23 cellular contexts compared by ENCODE assay signal in the genomic region with DNA sequence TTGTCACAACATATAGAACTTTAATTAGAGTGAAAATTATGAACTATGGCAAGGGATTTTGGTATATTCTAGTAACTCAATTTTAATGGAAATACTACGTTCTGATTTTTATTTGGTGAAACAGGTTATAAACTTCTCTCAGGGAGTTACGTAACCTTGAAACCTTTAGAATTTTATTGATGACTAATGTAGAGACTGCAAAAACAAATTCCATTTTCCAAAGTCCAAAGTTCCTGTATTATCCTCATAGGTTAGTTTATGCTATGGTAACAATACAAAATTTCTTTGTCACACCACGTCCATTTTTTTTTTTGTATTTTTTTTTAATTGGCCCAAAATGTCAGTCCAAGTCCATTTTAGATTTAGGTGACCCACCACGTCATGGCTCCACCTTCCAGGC.
DNase-seq lines count a peak whose midpoint lies in the region; ATAC-seq and TF ChIP-seq lines count a peak whose summit lies in the region.
"Had no signal": no experiment of that assay in that cellular context is flagged by ENCODE, and none has a peak within 500 bp of the region (broad histone marks: within the 10 kb centered on the region; RNA-seq: fewer than 3 reads in every experiment).

No MANE protein-coding gene starts in this region.

- no peak overlapping the region for H4K91ac ChIP-seq in IMR-90 (ENCODE audit: insufficient read depth, low read depth, low read length)
- H4K91ac ChIP-seq in trophoblast cell (ENCODE audit: low read depth, low read length): no peak overlapping the region

- H3K36me3 ChIP-seq in IMR-90 (ENCODE audit: control insufficient read depth, insufficient read depth, low read length) (no peaks in the 10 kb centered on the region), trophoblast cell (ENCODE audit: control insufficient read depth in 1 of 2, insufficient read depth in 2 of 2, low read length in 2 of 2) (no peaks in the 10 kb centered on the region)
- H3K36me3 ChIP-seq: BE2C; BLaER1 treated with 17β-estradiol and CSF1 and Interleukin-3, amounts not matched to agents 10 nM and 100 nM had no signal

- H3K27me3 ChIP-seq in IMR-90 (ENCODE audit: control insufficient read depth, insufficient read depth, low read length): no peaks in the 10 kb centered on the region
- H3K27me3 ChIP-seq in trophoblast cell (ENCODE audit: insufficient read depth, low read length): no peaks in the 10 kb centered on the region
- H3K27me3 ChIP-seq: BLaER1 treated with 17β-estradiol and CSF1 and Interleukin-3, amounts not matched to agents 10 nM and 100 nM had no signal

- H3K4me3 ChIP-seq in IMR-90 (ENCODE audit: insufficient read depth, low read depth, low read length) (no peak overlapping the region), trophoblast cell (ENCODE audit: low read depth, low read length) (no peak overlapping the region)
- H3K4me3 ChIP-seq: A549; BLaER1 treated with 17β-estradiol and CSF1 and Interleukin-3, amounts not matched to agents 10 nM and 100 nM; GM23338 had no signal

- H3K4me1 Mint-ChIP-seq in Calu3 (ENCODE audit: low read depth, unreplicated experiment) (peaks cover 11% of the 10 kb centered on the region), chondrocyte (ENCODE audit: low read depth) (no peaks in the 10 kb centered on the region)
- H3K4me1 Mint-ChIP-seq: CD8-positive, alpha-beta memory T cell had no signal

- H2BK20ac ChIP-seq in IMR-90 (ENCODE audit: low read depth, low read length): no peak overlapping the region

- H3K27ac Mint-ChIP-seq in Calu3 (ENCODE audit: unreplicated experiment): peak overlapping the region; percentile 83
- peak overlapping the region; percentile 43 for H3K27ac Mint-ChIP-seq in chondrocyte (ENCODE audit: unreplicated experiment)
- H3K27ac Mint-ChIP-seq: CD4-positive, alpha-beta T cell; CD8-positive, alpha-beta memory T cell; GM23338; H9 had no signal

- H2BK15ac ChIP-seq in IMR-90 (ENCODE audit: low read depth, low read length): no peak overlapping the region

- no peak overlapping the region for H2BK120ac ChIP-seq in IMR-90 (ENCODE audit: low read depth, low read length)
- H2BK120ac ChIP-seq in trophoblast cell (ENCODE audit: insufficient read depth, low read length, poor library complexity): no peak overlapping the region

- no peak overlapping the region for H2BK12ac ChIP-seq in trophoblast cell (ENCODE audit: low read length)

- H3K4me2 ChIP-seq in IMR-90 (ENCODE audit: low read depth, low read length): no peak overlapping the region
- no peak overlapping the region for H3K4me2 ChIP-seq in trophoblast cell (ENCODE audit: low read length)
- H3K4me2 ChIP-seq: A549; BLaER1 treated with 17β-estradiol and CSF1 and Interleukin-3, amounts not matched to agents 10 nM and 100 nM; GM23338 had no signal

- dilution Hi-C loops in IMR-90 (cut with HindIII; ENCODE audit: low sequenced_read_pairs, unreplicated experiment): no loop called here

- H2AK9ac ChIP-seq in IMR-90 (replicated peaks; ENCODE audit: low read depth, low read length, poor library complexity): no peak overlapping the region

- H3K27me3 Mint-ChIP-seq in Calu3 (ENCODE audit: unreplicated experiment) (no peaks in the 10 kb centered on the region), chondrocyte (ENCODE audit: low read depth) (no peaks in the 10 kb centered on the region)
- H3K27me3 Mint-ChIP-seq: CD4-positive, alpha-beta T cell; CD8-positive, alpha-beta memory T cell had no signal

- no peaks in the 10 kb centered on the region for H3K9me1 ChIP-seq in IMR-90 (ENCODE audit: insufficient read depth, low read length)

- H3K4me3 Mint-ChIP-seq in Calu3 (ENCODE audit: low read depth, unreplicated experiment) (no peak overlapping the region), chondrocyte (ENCODE audit: unreplicated experiment) (no peak overlapping the region)
- H3K4me3 Mint-ChIP-seq: CD14-positive monocyte; CD4-positive, alpha-beta T cell; CD8-positive, alpha-beta memory T cell; GM23338; H9 had no signal

- H4K12ac ChIP-seq in trophoblast cell (ENCODE audit: low read depth, low read length): peak overlapping the region; percentile 38

- in situ Hi-C loops in IMR-90 (cut with MboI; ENCODE audit: low sequenced_read_pairs): no loop called here
- in situ Hi-C loops in KBM-7 (cut with MboI; ENCODE audit: low pct_unique_long_range_greater_than_20kb, low sequenced_read_pairs): no loop called here

- DNase-seq in Calu3 (no peak), IMR-90 (no peak), chondrocyte (ENCODE audit: low spot score) (no peak), trophoblast cell (peak in 1 of 2 donors; percentile 46), hippocampal formation (lab: John Stamatoyannopoulos, UW) (no peak), NCI-H1417 (lab: John Stamatoyannopoulos, UW) (no peak), KBM-7 (no peak)
- DNase-seq: 8988T; ACHN; AML-193; BE2C; CD4-positive, alpha-beta T cell; CD8-positive, alpha-beta memory T cell; DMS53; DMS79 treated with DMSO at 0.1 percent for 48 hours; GF-D8; H9 had no signal

- peaks cover 2% of the 10 kb centered on the region; the same call in 1 of the 2 replicates for H3K4me1 ChIP-seq in IMR-90 (ENCODE audit: control insufficient read depth, insufficient read depth, low read length)
- peaks cover 2 to 5% of the 10 kb centered on the region in 2 experiments for H3K4me1 ChIP-seq in trophoblast cell (ENCODE audit: control insufficient read depth in 1 of 2, insufficient read depth in 2 of 2, low read length in 2 of 2)
- H3K4me1 ChIP-seq: BE2C; BLaER1 treated with 17β-estradiol and CSF1 and Interleukin-3, amounts not matched to agents 10 nM and 100 nM had no signal

- H2BK5ac ChIP-seq in IMR-90 (ENCODE audit: low read depth, low read length, poor library complexity, severe bottlenecking) (no peak overlapping the region), trophoblast cell (ENCODE audit: low read depth, low read length, poor library complexity) (no peak overlapping the region)

- H2AFZ ChIP-seq in IMR-90 (replicated peaks; ENCODE audit: low read length, poor library complexity) (no peak overlapping the region), trophoblast cell (ENCODE audit: insufficient read depth, low read length, poor library complexity) (no peak overlapping the region)
- H2AFZ ChIP-seq: GM23338 had no signal

- no peak overlapping the region for H4K8ac ChIP-seq in IMR-90 (ENCODE audit: low read depth in 2 of 2, low read length in 2 of 2)
- no peak overlapping the region for H4K8ac ChIP-seq in trophoblast cell (ENCODE audit: low read depth, low read length)

- no TSS peak for BruUV-seq in Calu3 (replicated peaks; lab: Mats Ljungman, UMichigan)
- BruUV-seq in IMR-90 (replicated peaks; lab: Mats Ljungman, UMichigan): no TSS peak

- H3K9ac ChIP-seq in IMR-90 (ENCODE audit: low read depth, low read length) (no peak overlapping the region), trophoblast cell (ENCODE audit: low read length) (no peak overlapping the region)
- H3K9ac ChIP-seq: BLaER1 treated with 17β-estradiol and CSF1 and Interleukin-3, amounts not matched to agents 10 nM and 100 nM had no signal

- H3K23ac ChIP-seq in IMR-90 (ENCODE audit: low read depth, low read length) (no peak overlapping the region), trophoblast cell (ENCODE audit: low read length) (no peak overlapping the region)

- intact Hi-C loops in Calu3 (cut with micrococcal nuclease; ENCODE audit: unreplicated experiment): loop anchor here (2.0 kb wide), 1 partner anchor 28 kb away; no protein-coding TSS in a partner anchor
- intact Hi-C loops in IMR-90 (cut with micrococcal nuclease): no loop called here

- H3K79me1 ChIP-seq in IMR-90 (ENCODE audit: low read depth in 1 of 2, low read length in 2 of 2): no peaks in the 10 kb centered on the region
- H3K79me1 ChIP-seq in trophoblast cell (ENCODE audit: low read length): no peaks in the 10 kb centered on the region

- H3K18ac ChIP-seq in IMR-90 (ENCODE audit: low read depth, low read length): no peak overlapping the region
- no peak overlapping the region for H3K18ac ChIP-seq in trophoblast cell (ENCODE audit: low read length)

- H4K5ac ChIP-seq in IMR-90 (ENCODE audit: low read depth, low read length): no peak overlapping the region

- H3K79me2 ChIP-seq in trophoblast cell (ENCODE audit: control insufficient read depth, insufficient read depth, low read length, poor library complexity): no peaks in the 10 kb centered on the region

- H3K36me3 Mint-ChIP-seq in Calu3 (ENCODE audit: insufficient read depth, unreplicated experiment) (peaks cover 11% of the 10 kb centered on the region), chondrocyte (ENCODE audit: low read depth) (no peaks in the 10 kb centered on the region)
- H3K36me3 Mint-ChIP-seq: CD14-positive monocyte; CD8-positive, alpha-beta memory T cell had no signal

- 57% methylated on average over 1 of the region's 4 CpGs; no CpG with 5 or more reads in 1 of the 2 experiments for WGBS in IMR-90 (ENCODE audit: extremely low coverage in 2 of 2, insufficient read length in 1 of 2), 2 experiments
- no CpG with 5 or more reads among the region's 4 CpGs for WGBS in trophoblast cell (ENCODE audit: extremely low coverage, insufficient coverage, insufficient read length)

- CTCF ChIA-PET in Calu3 (lab: Charles Lee): no interaction called here
- CTCF ChIA-PET in IMR-90 (lab: Yijun Ruan, JAX): no interaction called here

- H3K27ac ChIP-seq in IMR-90 (ENCODE audit: insufficient read depth, low read length) (no peak overlapping the region), trophoblast cell (ENCODE audit: low read depth, low read length) (no peak overlapping the region)
- H3K27ac ChIP-seq: A549; BLaER1 treated with 17β-estradiol and CSF1 and Interleukin-3, amounts not matched to agents 10 nM and 100 nM had no signal

- H3K56ac ChIP-seq in IMR-90 (ENCODE audit: extremely low read depth, insufficient read depth, low read length): no peak overlapping the region

- H3K9me3 Mint-ChIP-seq in Calu3 (ENCODE audit: low read depth, unreplicated experiment) (peaks cover 3% of the 10 kb centered on the region), chondrocyte (ENCODE audit: low read depth) (no peaks in the 10 kb centered on the region)
- H3K9me3 Mint-ChIP-seq: CD4-positive, alpha-beta T cell; CD8-positive, alpha-beta memory T cell; GM23338; H9 had no signal

- no peak for ATAC-seq in IMR-90 (ENCODE audit: low read depth)
- ATAC-seq in GM19455 (IDR thresholded peaks at IDR 0.05; ENCODE audit: unreplicated experiment): no peak
- ATAC-seq: A549, GM23338, HCT116 had no signal

- TF ChIP-seq POLR2A in IMR-90 (IDR thresholded peaks at IDR 0.05; ENCODE audit: low read depth, low read length): no peak

- no peak for TF ChIP-seq RAD21 in IMR-90 (IDR thresholded peaks at IDR 0.05; ENCODE audit: low read length)

- H3K4ac ChIP-seq in IMR-90 (ENCODE audit: low read depth, low read length): no peak overlapping the region
- no peak overlapping the region for H3K4ac ChIP-seq in trophoblast cell (ENCODE audit: low read depth, low read length)

- H2AK5ac ChIP-seq in IMR-90 (ENCODE audit: low read depth, low read length) (no peak overlapping the region), trophoblast cell (ENCODE audit: low read length) (no peak overlapping the region)

- no peak for TF ChIP-seq CTCF in Calu3 (IDR thresholded peaks at IDR 0.05; ENCODE audit: unreplicated experiment)
- no peak for TF ChIP-seq CTCF in IMR-90 (conservative IDR thresholded peaks at IDR 0.05; ENCODE audit: low read depth, low read length)
- TF ChIP-seq CTCF in chondrocyte (IDR thresholded peaks at IDR 0.05): no peak

- POLR2A ChIA-PET in IMR-90 (lab: Charles Lee; ENCODE audit: unreplicated experiment): no interaction called here

- H3K14ac ChIP-seq in IMR-90 (replicated peaks; ENCODE audit: low read depth, low read length) (no peak overlapping the region), trophoblast cell (ENCODE audit: low read length) (no peak overlapping the region)

- H3K9me3 ChIP-seq in IMR-90 (ENCODE audit: control insufficient read depth, insufficient read depth, low read length) (no peaks in the 10 kb centered on the region), trophoblast cell (ENCODE audit: insufficient read depth, low read depth, low read length) (no peaks in the 10 kb centered on the region)
- H3K9me3 ChIP-seq: A549; BE2C; BLaER1 treated with 17β-estradiol and CSF1 and Interleukin-3, amounts not matched to agents 10 nM and 100 nM had no signal

- no peaks in the 10 kb centered on the region for H4K20me1 ChIP-seq in IMR-90 (ENCODE audit: insufficient read depth, low read length)
- H4K20me1 ChIP-seq: BLaER1 treated with 17β-estradiol and CSF1 and Interleukin-3, amounts not matched to agents 10 nM and 100 nM had no signal
